19 cellular contexts compared by ENCODE assay signal in the genomic region with DNA sequence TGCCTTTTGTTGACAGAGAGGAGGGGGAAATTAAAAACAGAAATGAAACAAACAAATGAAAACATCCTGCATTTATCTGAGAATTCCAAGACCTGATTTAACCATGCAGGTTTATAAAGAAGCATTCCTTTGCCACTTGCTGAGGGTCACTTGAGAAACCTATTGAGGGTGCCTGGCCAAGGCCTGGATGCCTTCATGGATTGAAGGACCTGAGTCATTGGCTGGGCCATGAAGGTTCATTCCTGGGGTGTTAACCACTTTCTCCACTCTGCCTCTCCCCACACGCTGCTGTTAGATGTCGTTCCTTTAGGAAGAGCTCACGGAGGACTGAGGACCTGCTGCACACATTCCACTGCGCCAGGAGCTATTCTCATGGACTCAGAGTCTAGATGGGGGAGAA. TPM values are rescaled to one million over a fixed set of nuclear protein-coding genes. Genes with fewer than 3 reads are reported as not detected.
A peak's percentile ranks its signal among the peaks of the same experiment; 100 is the strongest.
DNase-seq lines count a peak whose midpoint lies in the region; ATAC-seq and TF ChIP-seq lines count a peak whose summit lies in the region.
"Had no signal": no experiment of that assay in that cellular context is flagged by ENCODE, and none has a peak within 500 bp of the region (broad histone marks: within the 10 kb centered on the region; RNA-seq: fewer than 3 reads in every experiment).

No MANE protein-coding gene starts in this region.

- H3K9ac ChIP-seq in neural progenitor cell, result no peak overlapping the region

- H3K9me3 Mint-ChIP-seq in neural progenitor cell, result no peaks in the 10 kb centered on the region
- H3K9me3 Mint-ChIP-seq: H9 had no signal

- H3K4me2 ChIP-seq in neural progenitor cell, result peak overlapping the region; percentile 18
- H3K4me2 ChIP-seq: PC-9 had no signal

- no peak overlapping the region for H3K4me3 ChIP-seq in ascending aorta
- no peak overlapping the region for H3K4me3 ChIP-seq in esophagus muscularis mucosa
- H3K4me3 ChIP-seq in neural progenitor cell, result no peak overlapping the region
- H3K4me3 ChIP-seq in tibial artery, result no peak overlapping the region
- H3K4me3 ChIP-seq: MG63, PC-9 had no signal

- TF ChIP-seq EP300 in esophagus muscularis mucosa (IDR thresholded peaks at IDR 0.05), result no peak

- intact Hi-C loops in ascending aorta (cut with DNase I), result loop anchor here (2.0 to 10.0 kb wide), 2 partner anchors 19 to 117 kb away; partner anchors contain the start of gene KIF6
- intact Hi-C loops in esophagus muscularis mucosa (cut with DNase I), result no loop called here
- intact Hi-C loops in tibial artery (cut with DNase I; ENCODE audit: low total_unique reads), result no loop called here

- 78% methylated on average over 4 of the region's 4 CpGs for WGBS in esophagus muscularis mucosa

- no peaks in the 10 kb centered on the region for H4K20me1 ChIP-seq in neural progenitor cell (ENCODE audit: low read depth)

- peaks cover 8 to 33% of the 10 kb centered on the region in 2 donors for H3K4me1 ChIP-seq in ascending aorta
- peaks cover 33 to 95% (median 93%) of the 10 kb centered on the region in 4 donors for H3K4me1 ChIP-seq in esophagus muscularis mucosa
- H3K4me1 ChIP-seq in neural progenitor cell, result peaks cover 8% of the 10 kb centered on the region
- peaks cover 0 to 91% (median 50%) of the 10 kb centered on the region in 4 donors for H3K4me1 ChIP-seq in tibial artery

- H3K4me1 Mint-ChIP-seq in neural progenitor cell, result peaks cover 8% of the 10 kb centered on the region
- H3K4me1 Mint-ChIP-seq: CD8-positive, alpha-beta memory T cell had no signal

- no peak for TF ChIP-seq CTCF in ascending aorta (IDR thresholded peaks at IDR 0.05)
- no peak for TF ChIP-seq CTCF in esophagus muscularis mucosa (IDR thresholded peaks at IDR 0.05)
- TF ChIP-seq CTCF in neural progenitor cell (IDR thresholded peaks at IDR 0.05), result no peak
- no peak for TF ChIP-seq CTCF in tibial artery (IDR thresholded peaks at IDR 0.05)

- TF ChIP-seq POLR2A in esophagus muscularis mucosa (IDR thresholded peaks at IDR 0.05; ENCODE audit: low read depth), result no peak

- DNase-seq in ascending aorta (ENCODE audit: low spot score in 2 of 2), result no peak
- DNase-seq in esophagus muscularis mucosa (ENCODE audit: extremely low spot score), result no peak
- DNase-seq in neural progenitor cell (ENCODE audit: low spot score), result no peak
- no peak for DNase-seq in tibial artery
- DNase-seq in activated T-cell treated with anti-CD3 and anti-CD28 coated beads, Interleukin-2, amount 50 U/mL, for 1 hour, result no peak
- DNase-seq: C1 segment of cervical spinal cord; CD8-positive, alpha-beta memory T cell; EL; Kasumi-1; MG63; NCI-H1048; NCI-H1436; NCI-H1930; NCI-H345; NCI-H526; PC-9 had no signal

- no peaks in the 10 kb centered on the region for H3F3A ChIP-seq in neural progenitor cell (ENCODE audit: low read depth)

- no peak overlapping the region for H3K27ac Mint-ChIP-seq in neural progenitor cell
- H3K27ac Mint-ChIP-seq: CD8-positive, alpha-beta memory T cell had no signal

- H3K27ac ChIP-seq in ascending aorta (peak overlapping the region; percentile 35 to 58), esophagus muscularis mucosa (replicated peaks in 1 of 4) (peak overlapping the region; percentile 75 to 87 (median 78)), neural progenitor cell (no peak overlapping the region), tibial artery (peak overlapping the region; percentile 43 to 75)
- H3K27ac ChIP-seq: PC-9 had no signal

- peak overlapping the region; percentile 58 for H2AFZ ChIP-seq in neural progenitor cell (replicated peaks)
- H2AFZ ChIP-seq: PC-9 had no signal

- H3K9me3 ChIP-seq in ascending aorta, result no peaks in the 10 kb centered on the region
- H3K9me3 ChIP-seq in esophagus muscularis mucosa, result no peaks in the 10 kb centered on the region
- no peaks in the 10 kb centered on the region for H3K9me3 ChIP-seq in neural progenitor cell (ENCODE audit: low read depth)
- H3K9me3 ChIP-seq in tibial artery, result no peaks in the 10 kb centered on the region
- H3K9me3 ChIP-seq: MG63 had no signal

- no peaks in the 10 kb centered on the region for H3K27me3 Mint-ChIP-seq in neural progenitor cell (ENCODE audit: insufficient read depth, low read depth)

- ATAC-seq in HG03342 (IDR thresholded peaks at IDR 0.05; ENCODE audit: unreplicated experiment) (no peak), GM19324 (IDR thresholded peaks at IDR 0.05; ENCODE audit: low FRiP score, unreplicated experiment) (no peak)

- no peaks in the 10 kb centered on the region for H3K36me3 Mint-ChIP-seq in neural progenitor cell
- H3K36me3 Mint-ChIP-seq: CD8-positive, alpha-beta memory T cell had no signal

- no peaks in the 10 kb centered on the region for H3K79me2 ChIP-seq in neural progenitor cell (ENCODE audit: low read depth)

- no peak overlapping the region for H3K4me3 Mint-ChIP-seq in neural progenitor cell
- H3K4me3 Mint-ChIP-seq: CD8-positive, alpha-beta memory T cell; H9 had no signal

- H3K27me3 ChIP-seq in ascending aorta, result no peaks in the 10 kb centered on the region
- no peaks in the 10 kb centered on the region for H3K27me3 ChIP-seq in esophagus muscularis mucosa
- H3K27me3 ChIP-seq in neural progenitor cell, result no peaks in the 10 kb centered on the region
- no peaks in the 10 kb centered on the region for H3K27me3 ChIP-seq in tibial artery
- H3K27me3 ChIP-seq: MG63 had no signal

- H3K36me3 ChIP-seq in ascending aorta, result no peaks in the 10 kb centered on the region
- H3K36me3 ChIP-seq in esophagus muscularis mucosa, result peaks cover 0 to 8% (median 0%) of the 10 kb centered on the region in 4 donors
- H3K36me3 ChIP-seq in neural progenitor cell, result no peaks in the 10 kb centered on the region
- H3K36me3 ChIP-seq in tibial artery, result no peaks in the 10 kb centered on the region
- H3K36me3 ChIP-seq: MG63 had no signal

RNA-seq across cellular contexts. Expression of gene DAAM2, which starts 49.7 kb away (rescaled TPM):
- total RNA-seq in ascending aorta, result 44.0 TPM
- total RNA-seq in esophagus muscularis mucosa, result 100 to 1,000 TPM; 221 to 446 (median 392) TPM
- total RNA-seq in neural progenitor cell (ENCODE audit: low replicate concordance), result 2.1 and 3.2 TPM in 2 replicates
- total RNA-seq: CD8-positive, alpha-beta memory T cell; PC-9 had no signal

Comparison
In these comparisons a context has a peak if more than half of its experiments do, and no peak if none do; other contexts are left out.
1. RNA of gene DAAM2, which starts 49.7 kb away (total RNA-seq): 221 to 446 TPM in esophagus muscularis mucosa and 44.0 TPM in ascending aorta (single experiment); 2.1 to 3.2 TPM in neural progenitor cell; every median in the first group is over 10 times any median in the second.